Comparison of ENCODE assay signal across 11 cellular contexts in the genomic region with DNA sequence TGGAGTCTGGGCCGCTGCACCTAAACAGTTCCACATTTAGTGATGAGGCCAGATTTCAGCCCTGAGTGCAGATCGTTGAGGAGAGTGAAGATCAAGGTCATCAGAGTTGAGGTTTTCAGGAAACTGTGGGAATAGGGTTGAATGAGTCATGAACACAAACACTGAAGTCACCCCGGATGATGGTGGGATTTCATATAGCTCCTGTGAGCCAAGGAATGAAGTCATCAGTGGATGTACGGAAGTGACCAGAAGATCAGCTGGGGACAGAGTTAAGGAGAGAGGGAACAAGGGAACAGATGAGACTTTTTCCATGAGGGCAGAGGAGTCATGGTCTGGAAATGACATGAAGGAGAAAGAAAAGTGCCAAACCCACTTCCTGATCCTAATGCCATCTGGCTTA. TPM values are rescaled to one million over a fixed set of nuclear protein-coding genes. Genes with fewer than 3 reads are reported as not detected.
DNase-seq lines count a peak whose midpoint lies in the region; ATAC-seq and TF ChIP-seq lines count a peak whose summit lies in the region.
"Had no signal": no experiment of that assay in that cellular context is flagged by ENCODE, and none has a peak within 500 bp of the region (broad histone marks: within the 10 kb centered on the region; RNA-seq: fewer than 3 reads in every experiment).

No MANE protein-coding gene starts in this region.

- intact Hi-C loops in lower lobe of right lung (cut with DNase I): no loop called here

- no peaks in the 10 kb centered on the region for H3K36me3 ChIP-seq in lower lobe of right lung

- H3K27ac ChIP-seq in lower lobe of right lung: no peak overlapping the region

- no peaks in the 10 kb centered on the region for H3K27me3 ChIP-seq in lower lobe of right lung (ENCODE audit: low read depth)

- ATAC-seq in lower lobe of right lung: peak; percentile 49 to 52

- peak; percentile 93 for DNase-seq in AG09309 (ENCODE audit: low read depth)
- peak; percentile 48 for DNase-seq in NB4 (ENCODE audit: low read depth)
- peak; percentile 94 for DNase-seq in dedifferentiated amniotic fluid mesenchymal stem cell (ENCODE audit: extremely low spot score)
- DNase-seq in lower lobe of right lung: no peak
- DNase-seq in NCI-H1048 (lab: John Stamatoyannopoulos, UW): no peak
- DNase-seq in Ammon's horn (ENCODE audit: low spot score): no peak
- no peak for DNase-seq in effector CD4-positive, alpha-beta T cell
- DNase-seq in occipital lobe (lab: John Stamatoyannopoulos, UW): no peak
- DNase-seq: activated naive CD8-positive, alpha-beta T cell treated with anti-CD3 and anti-CD28 coated beads, Interleukin-2, amount 10 ng/mL, durations not matched to agents 7 days and 5 days; Caco-2; T-helper 1 cell had no signal

- no peak overlapping the region for H3K4me3 ChIP-seq in AG09309 (ENCODE audit: control insufficient read depth, low read depth, low read length)
- H3K4me3 ChIP-seq in NB4 (ENCODE audit: low read depth, low read length): no peak overlapping the region
- no peak overlapping the region for H3K4me3 ChIP-seq in lower lobe of right lung

- no peak for TF ChIP-seq POLR2A in NB4 (IDR thresholded peaks at IDR 0.05; ENCODE audit: extremely low read depth, insufficient read length)

- no peaks in the 10 kb centered on the region for H3K9me3 ChIP-seq in lower lobe of right lung
- H3K9me3 ChIP-seq: Caco-2 had no signal

- no peaks in the 10 kb centered on the region for H3K4me1 ChIP-seq in lower lobe of right lung
- H3K4me1 ChIP-seq: Caco-2 had no signal

- TF ChIP-seq CTCF in AG09309 (IDR thresholded peaks at IDR 0.05; ENCODE audit: control insufficient read depth, insufficient read depth, low read depth, low read length, missing control alignments) (no peak), NB4 (IDR thresholded peaks at IDR 0.05; ENCODE audit: low read depth, low read length) (no peak), lower lobe of right lung (IDR thresholded peaks at IDR 0.05) (no peak)

RNA-seq across cellular contexts. Expression of a gene that starts 36.5 kb away (rescaled TPM):
- total RNA-seq in lower lobe of right lung: 26.2 TPM
- total RNA-seq in occipital lobe: 5.0 TPM
- total RNA-seq: activated naive CD8-positive, alpha-beta T cell treated with anti-CD3 and anti-CD28 coated beads, Interleukin-2, amount 10 ng/mL, durations not matched to agents 7 days and 5 days had no signal

Comparison
In these comparisons a context has a peak if more than half of its experiments do, and no peak if none do; other contexts are left out.
1. DNase-seq: peak in AG09309 (single experiment), NB4 (single experiment) and dedifferentiated amniotic fluid mesenchymal stem cell (single experiment); none in lower lobe of right lung (single experiment), NCI-H1048 (single experiment), Ammon's horn (single experiment), effector CD4-positive, alpha-beta T cell (single experiment) and occipital lobe (single experiment).